In genomic region chr14:24231263-24232120, GRCh38 we compare ENCODE assay signal across 8 cellular contexts. TPM values are rescaled to one million over a fixed set of nuclear protein-coding genes. Genes with fewer than 3 reads are reported as not detected.
DNase-seq lines count a peak whose midpoint lies in the region; ATAC-seq and TF ChIP-seq lines count a peak whose summit lies in the region.

No MANE protein-coding gene starts in this region.

- H3K27ac ChIP-seq in left ventricle myocardium inferior (replicated peaks) (peak overlapping the region; percentile 97), caudate nucleus (ENCODE audit: low read depth, low read length) (peak overlapping the region; percentile 96)

- H3K36me3 ChIP-seq in left ventricle myocardium inferior, result peaks cover 27% of the 10 kb centered on the region

- DNase-seq in left ventricle myocardium inferior (no peak), Right ventricle myocardium superior (no peak), NB4 (ENCODE audit: low read depth) (peak; percentile 30), caudate nucleus (lab: John Stamatoyannopoulos, UW) (peak in 9 of 61 donors; percentile 27 to 69 (median 51)), mesenteric fat pad (ENCODE audit: low spot score) (peak; percentile 71), AG08395 (ENCODE audit: low spot score) (no peak), NCI-H82 treated with DMSO at 0.1 percent for 48 hours (lab: John Stamatoyannopoulos, UW; ENCODE audit: unreplicated experiment) (no peak)
- DNase-seq in activated CD4-positive, CD25-positive, alpha-beta regulatory T cell treated with anti-CD3 and anti-CD28 coated beads, Interleukin-2, amount 50 U/mL, for 72 hours, result no peak

- peaks cover 50% of the 10 kb centered on the region for H3K4me1 ChIP-seq in left ventricle myocardium inferior

- no peaks in the 10 kb centered on the region for H3K27me3 ChIP-seq in left ventricle myocardium inferior (ENCODE audit: low read depth)

- H3K4me3 ChIP-seq in left ventricle myocardium inferior, result peak overlapping the region; percentile 90
- peak overlapping the region; percentile 84 for H3K4me3 ChIP-seq in NB4 (ENCODE audit: low read depth, low read length)

- TF ChIP-seq CTCF in left ventricle myocardium inferior (IDR thresholded peaks at IDR 0.05; ENCODE audit: borderline replicate concordance) (no peak), NB4 (IDR thresholded peaks at IDR 0.05; ENCODE audit: low read depth, low read length) (no peak)

- H3K9me3 ChIP-seq in left ventricle myocardium inferior (replicated peaks), result no peaks in the 10 kb centered on the region

- TF ChIP-seq POLR2A in NB4 (IDR thresholded peaks at IDR 0.05; ENCODE audit: extremely low read depth, insufficient read length), result no peak

- ATAC-seq in Right ventricle myocardium superior (ENCODE audit: poor library complexity), result no peak

- intact Hi-C loops in left ventricle myocardium inferior (cut with micrococcal nuclease), result no loop called here
- intact Hi-C loops in Right ventricle myocardium superior (cut with DNase I), result no loop called here

RNA-seq across cellular contexts. Expression of gene NEDD8, which starts 0.7 kb away (rescaled TPM):
- total RNA-seq in left ventricle myocardium inferior (214 TPM), Right ventricle myocardium superior (212 TPM), mesenteric fat pad (169 TPM)

RNA-seq across cellular contexts. Expression of gene GMPR2, which starts 1.2 kb away (rescaled TPM):
- total RNA-seq in left ventricle myocardium inferior (29.7 TPM), Right ventricle myocardium superior (26.2 TPM), mesenteric fat pad (46.5 TPM)

RNA-seq across cellular contexts. Expression of gene TINF2, which starts 10.9 kb away (rescaled TPM):
- total RNA-seq in left ventricle myocardium inferior (30.6 TPM), Right ventricle myocardium superior (28.7 TPM), mesenteric fat pad (73.3 TPM)

RNA-seq across cellular contexts. Expression of gene MDP1, which starts 15.6 kb away (rescaled TPM):
- 16.6 TPM for total RNA-seq in left ventricle myocardium inferior
- total RNA-seq in Right ventricle myocardium superior, result 18.9 TPM
- total RNA-seq in mesenteric fat pad, result 10.3 TPM

RNA-seq across cellular contexts. Expression of gene CHMP4A, which starts 18.2 kb away (rescaled TPM):
- 33.1 TPM for total RNA-seq in left ventricle myocardium inferior
- total RNA-seq in Right ventricle myocardium superior, result 26.6 TPM
- 58.7 TPM for total RNA-seq in mesenteric fat pad

Comparison
In these comparisons a context has a peak if more than half of its experiments do, and no peak if none do; other contexts are left out.
1. DNase-seq: peak in NB4 (single experiment) and mesenteric fat pad (single experiment); none in left ventricle myocardium inferior (single experiment), Right ventricle myocardium superior (single experiment), AG08395 (single experiment), activated CD4-positive, CD25-positive, alpha-beta regulatory T cell treated with anti-CD3 and anti-CD28 coated beads, Interleukin-2, amount 50 U/mL, for 72 hours (single experiment) and NCI-H82 treated with DMSO at 0.1 percent for 48 hours (single experiment).